12 cellular contexts compared by ENCODE assay signal in the genomic region with DNA sequence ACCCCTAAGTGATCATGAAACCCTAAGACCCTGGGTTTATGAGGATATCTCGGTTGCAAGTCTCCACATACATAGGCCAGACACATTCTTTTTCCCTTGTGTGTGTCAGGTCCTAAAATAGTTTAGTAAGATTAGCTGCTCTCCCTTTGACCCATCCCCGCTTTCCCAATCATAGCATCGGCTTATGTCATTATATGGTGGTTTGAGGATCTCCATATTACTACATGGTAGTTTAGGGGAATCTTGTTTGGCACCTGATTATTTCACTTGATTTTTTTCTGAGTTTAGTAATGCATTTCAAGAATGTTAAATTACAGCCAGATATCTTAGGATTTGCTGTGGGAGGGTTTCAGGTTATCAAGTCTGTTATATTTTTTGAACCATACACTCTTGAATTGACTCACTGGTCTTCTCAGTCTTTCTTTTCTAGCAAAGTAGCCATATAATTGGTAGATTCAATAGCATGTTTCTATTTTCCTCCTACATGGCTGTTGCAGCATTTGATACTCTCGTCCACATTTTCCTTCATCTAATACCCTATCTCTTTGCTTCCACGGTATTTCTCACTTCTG.
"Had no signal": no experiment of that assay in that cellular context is flagged by ENCODE, and none has a peak within 500 bp of the region (broad histone marks: within the 10 kb centered on the region; RNA-seq: fewer than 3 reads in every experiment).

No MANE protein-coding gene starts in this region.

- ATAC-seq: stimulated activated naive B cell treated with anti-CD40 and anti-IgM and Interleukin-4, amounts not matched to agents 10 μg/mL and 1 μg/mL and 100 μg/mL, for 72 hours had no signal

- DNase-seq: activated CD4-positive, alpha-beta T cell treated with anti-CD3 and anti-CD28 coated beads, Interleukin-2, amount 50 U/mL, for 1 hour; activated CD4-positive, CD25-positive, alpha-beta regulatory T cell treated with anti-CD3 and anti-CD28 coated beads, Interleukin-2, amount 50 U/mL, for 72 hours; activated gamma-delta T cell; head of caudate nucleus; kidney glomerular epithelial cell; left ventricle myocardium inferior; nephron progenitor cell; nucleus accumbens; retina; spleen; stimulated activated CD4-positive, alpha-beta T cell treated with anti-CD3 and anti-CD28 coated beads, Interleukin-4, amount 100 ng/mL, for 4 hours; stimulated activated naive B cell treated with anti-CD40 and anti-IgM and Interleukin-4, amounts not matched to agents 10 μg/mL and 1 μg/mL and 100 μg/mL, for 72 hours had no signal
